In genomic region chr22:19136915-19137314, GRCh38 we compare ENCODE assay signal across 37 cellular contexts. TPM values are rescaled to one million over a fixed set of nuclear protein-coding genes. Genes with fewer than 3 reads are reported as not detected.
"Had no signal": no experiment of that assay in that cellular context is flagged by ENCODE, and none has a peak within 500 bp of the region (broad histone marks: within the 10 kb centered on the region; RNA-seq: fewer than 3 reads in every experiment).

No MANE protein-coding gene starts in this region.

- H3K9me3 ChIP-seq: ascending aorta, MG63 had no signal

- H3K27ac Mint-ChIP-seq: activated CD4-positive, alpha-beta memory T cell treated with anti-CD3 and anti-CD28 coated beads, Interleukin-2, amount 10 ng/mL, durations not matched to agents 7 days and 5 days; activated CD8-positive, alpha-beta memory T cell treated with anti-CD3 and anti-CD28 coated beads, Interleukin-2, amount 10 ng/mL, durations not matched to agents 7 days and 5 days; activated naive CD4-positive, alpha-beta T cell treated with anti-CD3 and anti-CD28 coated beads, Interleukin-2, amount 50 U/mL, for 24 hours; activated naive CD8-positive, alpha-beta T cell treated with anti-CD3 and anti-CD28 coated beads, Interleukin-2, amount 10 ng/mL, durations not matched to agents 7 days and 5 days had no signal

- H3K27me3 ChIP-seq: ascending aorta, cardiac muscle cell, MG63 had no signal

- H3K4me1 ChIP-seq: ascending aorta had no signal

- H3K4me3 Mint-ChIP-seq: activated CD4-positive, alpha-beta memory T cell treated with anti-CD3 and anti-CD28 coated beads, Interleukin-2, amount 10 ng/mL, durations not matched to agents 7 days and 5 days; activated CD8-positive, alpha-beta memory T cell treated with anti-CD3 and anti-CD28 coated beads, Interleukin-2, amount 10 ng/mL, durations not matched to agents 7 days and 5 days; activated naive CD4-positive, alpha-beta T cell treated with anti-CD3 and anti-CD28 coated beads, Interleukin-2, amount 50 U/mL, for 24 hours; activated naive CD8-positive, alpha-beta T cell treated with anti-CD3 and anti-CD28 coated beads, Interleukin-2, amount 10 ng/mL, durations not matched to agents 7 days and 5 days; activated T-cell treated with anti-CD3 and anti-CD28 coated beads, Interleukin-2, amount 50 U/mL, for 4 hours; central memory CD8-positive, alpha-beta T cell had no signal

- H3K9me3 Mint-ChIP-seq: activated CD4-positive, alpha-beta memory T cell treated with anti-CD3 and anti-CD28 coated beads, Interleukin-2, amount 10 ng/mL, durations not matched to agents 7 days and 5 days; activated naive CD4-positive, alpha-beta T cell treated with anti-CD3 and anti-CD28 coated beads, Interleukin-2, amount 50 U/mL, for 24 hours; activated naive CD8-positive, alpha-beta T cell treated with anti-CD3 and anti-CD28 coated beads, Interleukin-2, amount 10 ng/mL, durations not matched to agents 7 days and 5 days; activated T-cell treated with anti-CD3 and anti-CD28 coated beads, Interleukin-2, amount 50 U/mL, for 4 hours; central memory CD8-positive, alpha-beta T cell had no signal

- DNase-seq: activated CD4-positive, alpha-beta memory T cell treated with anti-CD3 and anti-CD28 coated beads, Interleukin-2, amount 10 ng/mL, durations not matched to agents 7 days and 5 days; activated CD4-positive, alpha-beta T cell treated with anti-CD3 and anti-CD28 coated beads for 1 hour; activated CD4-positive, alpha-beta T cell treated with anti-CD3 and anti-CD28 coated beads for 48 hours; activated CD4-positive, CD25-positive, alpha-beta regulatory T cell; activated CD8-positive, alpha-beta memory T cell treated with anti-CD3 and anti-CD28 coated beads for 24 hours; activated CD8-positive, alpha-beta memory T cell treated with anti-CD3 and anti-CD28 coated beads, Interleukin-2, amount 10 ng/mL, durations not matched to agents 7 days and 5 days; activated CD8-positive, alpha-beta memory T cell treated with anti-CD3 and anti-CD28 coated beads, Interleukin-2, amount 50 U/mL, for 48 hours; activated effector memory CD4-positive, alpha-beta T cell treated with Interleukin-2 at 50 U/mL for 16 hours; activated naive CD8-positive, alpha-beta T cell treated with anti-CD3 and anti-CD28 coated beads, Interleukin-2, amount 10 ng/mL, durations not matched to agents 7 days and 5 days; activated T-cell treated with anti-CD3 and anti-CD28 coated beads, Interleukin-2, amount 50 U/mL, for 4 hours; amygdala; Kasumi-1; KG1; MG63; NCI-H1048; NCI-H1105 treated with DMSO at 0.1 percent for 48 hours; NCI-H1436; NCI-H1694; NCI-H2029; NCI-H345; NCI-H524 treated with DMSO at 0.1 percent for 48 hours; SHP77 treated with DMSO at 0.1 percent for 48 hours; SW 1271; T-helper 1 cell; T1000; WERI-Rb-1 had no signal

- H3K4me1 Mint-ChIP-seq: activated CD8-positive, alpha-beta memory T cell treated with anti-CD3 and anti-CD28 coated beads, Interleukin-2, amount 10 ng/mL, durations not matched to agents 7 days and 5 days; activated naive CD8-positive, alpha-beta T cell treated with anti-CD3 and anti-CD28 coated beads, Interleukin-2, amount 10 ng/mL, durations not matched to agents 7 days and 5 days had no signal

- H3K4me3 ChIP-seq: ascending aorta, cardiac muscle cell, MG63 had no signal

- H3K27ac ChIP-seq: ascending aorta, cardiac muscle cell, WERI-Rb-1 had no signal

- H3K27me3 Mint-ChIP-seq: activated CD4-positive, alpha-beta memory T cell treated with anti-CD3 and anti-CD28 coated beads, Interleukin-2, amount 10 ng/mL, durations not matched to agents 7 days and 5 days; activated CD8-positive, alpha-beta memory T cell treated with anti-CD3 and anti-CD28 coated beads, Interleukin-2, amount 10 ng/mL, durations not matched to agents 7 days and 5 days; activated naive CD4-positive, alpha-beta T cell treated with anti-CD3 and anti-CD28 coated beads, Interleukin-2, amount 50 U/mL, for 24 hours; activated naive CD8-positive, alpha-beta T cell treated with anti-CD3 and anti-CD28 coated beads, Interleukin-2, amount 10 ng/mL, durations not matched to agents 7 days and 5 days; central memory CD8-positive, alpha-beta T cell had no signal

- ATAC-seq: activated CD8-positive, alpha-beta memory T cell treated with anti-CD3 and anti-CD28 coated beads, Interleukin-2, amount 10 ng/mL, durations not matched to agents 7 days and 5 days; activated T-cell treated with anti-CD3 and anti-CD28 coated beads, Interleukin-2, amount 50 U/mL, for 4 hours; Panc1 had no signal

RNA-seq across cellular contexts. Expression of gene TSSK2, which starts 5.8 kb away (rescaled TPM):
- total RNA-seq: activated CD4-positive, alpha-beta memory T cell treated with anti-CD3 and anti-CD28 coated beads, Interleukin-2, amount 10 ng/mL, durations not matched to agents 7 days and 5 days; activated CD8-positive, alpha-beta memory T cell treated with anti-CD3 and anti-CD28 coated beads, Interleukin-2, amount 10 ng/mL, durations not matched to agents 7 days and 5 days; activated naive CD8-positive, alpha-beta T cell treated with anti-CD3 and anti-CD28 coated beads, Interleukin-2, amount 10 ng/mL, durations not matched to agents 7 days and 5 days; activated T-cell treated with anti-CD3 and anti-CD28 coated beads, Interleukin-2, amount 50 U/mL, for 4 hours; ascending aorta; cardiac muscle cell; chondrocyte; NCI-H460; RPMI7951; SK-MEL-5; T-helper 2 cell treated with Interferon-gamma antibody and Interleukin-4, amounts not matched to agents 100 ng/mL and 5 ng/mL, for 36 hours had no signal
- polyA plus RNA-seq: cardiac muscle cell had no signal

RNA-seq across cellular contexts. Expression of gene GSC2, which starts 13.2 kb away (rescaled TPM):
- total RNA-seq: activated CD4-positive, alpha-beta memory T cell treated with anti-CD3 and anti-CD28 coated beads, Interleukin-2, amount 10 ng/mL, durations not matched to agents 7 days and 5 days; activated CD8-positive, alpha-beta memory T cell treated with anti-CD3 and anti-CD28 coated beads, Interleukin-2, amount 10 ng/mL, durations not matched to agents 7 days and 5 days; activated naive CD8-positive, alpha-beta T cell treated with anti-CD3 and anti-CD28 coated beads, Interleukin-2, amount 10 ng/mL, durations not matched to agents 7 days and 5 days; activated T-cell treated with anti-CD3 and anti-CD28 coated beads, Interleukin-2, amount 50 U/mL, for 4 hours; ascending aorta; cardiac muscle cell; chondrocyte; NCI-H460; RPMI7951; SK-MEL-5; T-helper 2 cell treated with Interferon-gamma antibody and Interleukin-4, amounts not matched to agents 100 ng/mL and 5 ng/mL, for 36 hours had no signal
- polyA plus RNA-seq: adipose tissue, cardiac muscle cell had no signal
